ENCODE assay signal across 3 cellular contexts in the genomic region with DNA sequence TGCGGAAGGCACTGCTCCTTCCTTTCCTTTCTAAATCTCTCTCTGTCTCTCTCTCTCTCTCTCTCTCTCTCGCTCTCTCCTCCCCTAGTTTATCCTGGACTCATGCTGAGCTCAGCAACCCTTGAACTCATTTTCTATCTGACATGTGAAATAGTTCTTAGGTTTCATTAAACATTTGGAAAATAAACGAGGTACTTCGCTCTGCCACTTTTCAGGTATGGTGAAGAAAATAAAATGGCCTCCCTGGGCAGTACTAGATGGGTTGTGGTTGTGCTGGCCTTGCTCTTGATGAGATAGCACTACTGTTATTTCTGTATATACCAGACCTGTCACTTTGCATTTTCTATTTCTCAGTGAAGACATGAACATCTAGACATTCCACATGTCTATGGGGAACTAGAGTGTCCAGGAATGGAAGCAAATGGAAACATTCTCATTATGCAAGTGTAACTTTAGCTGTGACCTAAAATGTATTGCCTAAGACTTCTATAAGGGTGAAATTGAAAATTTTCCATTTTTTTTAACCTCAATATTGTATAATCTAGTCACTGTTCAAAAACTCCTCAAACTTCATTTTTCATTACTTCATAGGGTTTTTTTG.
TF ChIP-seq lines count a peak whose summit lies in the region.

No MANE protein-coding gene starts in this region.

TF ChIP-seq in GM23338, 12 proteins besides CTCF, POLR2A, EP300 and RAD21 (continues in another document):
- TF ChIP-seq REST (IDR thresholded peaks at IDR 0.05; ENCODE audit: unreplicated experiment): no peak
- no peak for TF ChIP-seq EZH2 (IDR thresholded peaks at IDR 0.05; ENCODE audit: low read depth, unreplicated experiment)
- TF ChIP-seq, protein P1, sequence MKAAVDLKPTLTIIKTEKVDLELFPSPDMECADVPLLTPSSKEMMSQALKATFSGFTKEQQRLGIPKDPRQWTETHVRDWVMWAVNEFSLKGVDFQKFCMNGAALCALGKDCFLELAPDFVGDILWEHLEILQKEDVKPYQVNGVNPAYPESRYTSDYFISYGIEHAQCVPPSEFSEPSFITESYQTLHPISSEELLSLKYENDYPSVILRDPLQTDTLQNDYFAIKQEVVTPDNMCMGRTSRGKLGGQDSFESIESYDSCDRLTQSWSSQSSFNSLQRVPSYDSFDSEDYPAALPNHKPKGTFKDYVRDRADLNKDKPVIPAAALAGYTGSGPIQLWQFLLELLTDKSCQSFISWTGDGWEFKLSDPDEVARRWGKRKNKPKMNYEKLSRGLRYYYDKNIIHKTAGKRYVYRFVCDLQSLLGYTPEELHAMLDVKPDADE (IDR thresholded peaks at IDR 0.05): no peak
- TF ChIP-seq CREB1 (CRISPR knock-in tag; IDR thresholded peaks at IDR 0.05; ENCODE audit: low read depth): no peak

TF ChIP-seq in K562, 482 proteins besides CTCF, POLR2A, EP300 and RAD21:
- no peak for TF ChIP-seq ZNF717 (CRISPR knock-in tag; IDR thresholded peaks at IDR 0.05)
- no peak for TF ChIP-seq HDAC6 (IDR thresholded peaks at IDR 0.05; ENCODE audit: low read depth, low read length)
- TF ChIP-seq SRSF3 (IDR thresholded peaks at IDR 0.05; ENCODE audit: insufficient read depth, low read length): no peak
- no peak for TF ChIP-seq MAX (CRISPR knock-in tag; IDR thresholded peaks at IDR 0.05)
- TF ChIP-seq THRAP3 (IDR thresholded peaks at IDR 0.05; ENCODE audit: borderline replicate concordance): no peak
- TF ChIP-seq ZNF140 (CRISPR knock-in tag; IDR thresholded peaks at IDR 0.05): no peak
- no peak for TF ChIP-seq NFYB (IDR thresholded peaks at IDR 0.05; ENCODE audit: extremely low read depth, insufficient read length)
- TF ChIP-seq HEY1 (CRISPR knock-in tag; IDR thresholded peaks at IDR 0.05; ENCODE audit: borderline replicate concordance): no peak

TF ChIP-seq in HEK293T, 16 proteins besides CTCF, POLR2A, EP300 and RAD21:
- TF ChIP-seq LEF1 (IDR thresholded peaks at IDR 0.05; ENCODE audit: borderline replicate concordance): no peak
- TF ChIP-seq L3MBTL2 (conservative IDR thresholded peaks at IDR 0.05): no peak
- no peak for TF ChIP-seq ELF4 (IDR thresholded peaks at IDR 0.05)
- TF ChIP-seq PKNOX1 (IDR thresholded peaks at IDR 0.05): no peak
- TF ChIP-seq SUZ12 (IDR thresholded peaks at IDR 0.05): no peak
- TF ChIP-seq FOXA1 (IDR thresholded peaks at IDR 0.05): no peak
- no peak for TF ChIP-seq SP1 (IDR thresholded peaks at IDR 0.05)
- TF ChIP-seq ZNF384 (IDR thresholded peaks at IDR 0.05): no peak
- no peak for TF ChIP-seq ARNT (IDR thresholded peaks at IDR 0.05)
- TF ChIP-seq FOXM1 (IDR thresholded peaks at IDR 0.05; ENCODE audit: borderline replicate concordance): no peak
- TF ChIP-seq TARDBP (IDR thresholded peaks at IDR 0.05): no peak
- no peak for TF ChIP-seq CTBP1 (IDR thresholded peaks at IDR 0.05; ENCODE audit: borderline replicate concordance)
- TF ChIP-seq FOXK2 (IDR thresholded peaks at IDR 0.05): no peak
- no peak for TF ChIP-seq BHLHE40 (IDR thresholded peaks at IDR 0.05; ENCODE audit: borderline replicate concordance)
- no peak for TF ChIP-seq HDGF (IDR thresholded peaks at IDR 0.05; ENCODE audit: borderline replicate concordance)
- TF ChIP-seq NFRKB (IDR thresholded peaks at IDR 0.05): no peak
